12 cellular contexts compared by ENCODE assay signal in the genomic region with DNA sequence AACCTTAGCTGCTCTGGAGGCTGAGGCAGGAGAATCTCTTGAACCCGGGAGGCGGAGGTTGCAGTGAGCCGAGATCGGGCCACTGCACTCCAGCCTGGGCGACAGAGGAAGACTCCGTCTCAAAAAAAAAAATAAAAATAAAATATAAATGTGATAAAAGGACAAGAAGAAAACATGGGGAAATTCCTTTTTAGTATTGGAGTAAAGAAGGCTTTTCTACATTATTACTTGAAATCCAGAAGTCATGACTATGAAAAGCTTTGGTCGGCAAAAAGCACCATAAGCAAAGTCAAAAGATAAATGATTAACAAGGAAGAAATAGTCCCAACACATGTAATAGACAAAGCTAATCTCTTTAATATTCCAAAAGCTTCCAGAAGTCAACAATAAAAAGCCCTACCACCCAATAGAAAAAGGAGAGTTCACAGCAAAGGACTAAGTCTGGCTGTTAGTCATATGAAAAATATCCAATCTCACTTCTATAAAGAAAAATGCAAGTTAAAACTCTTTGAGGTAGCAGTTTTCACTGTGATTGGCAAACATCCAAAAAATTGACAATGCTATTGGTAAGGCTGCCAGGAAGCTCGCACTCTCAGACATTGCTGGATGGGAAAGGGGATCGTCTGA. TPM values are rescaled to one million over a fixed set of nuclear protein-coding genes. Genes with fewer than 3 reads are reported as not detected.
DNase-seq lines count a peak whose midpoint lies in the region; ATAC-seq and TF ChIP-seq lines count a peak whose summit lies in the region.
"Had no signal": no experiment of that assay in that cellular context is flagged by ENCODE, and none has a peak within 500 bp of the region (broad histone marks: within the 10 kb centered on the region; RNA-seq: fewer than 3 reads in every experiment).

No MANE protein-coding gene starts in this region.

- WGBS in stomach, 5 donors, result 51 to 63% (median 56%) methylated on average over 9 of the region's 9 CpGs

- no peak for TF ChIP-seq EP300 in stomach (IDR thresholded peaks at IDR 0.05)

- H3K27me3 Mint-ChIP-seq in activated CD4-positive, alpha-beta T cell treated with anti-CD3 and anti-CD28 coated beads, Interleukin-2, amount 10 ng/mL, durations not matched to agents 7 days and 5 days, result peaks cover 2% of the 10 kb centered on the region

- DNase-seq in activated CD4-positive, alpha-beta T cell treated with anti-CD3 and anti-CD28 coated beads, Interleukin-2, amount 10 ng/mL, durations not matched to agents 7 days and 5 days, result no peak
- DNase-seq in activated CD4-positive, alpha-beta T cell treated with anti-CD3 and anti-CD28 coated beads for 4 hours, result no peak
- DNase-seq in NCI-H345 treated with DMSO at 0.1 percent for 48 hours (lab: John Stamatoyannopoulos, UW; ENCODE audit: unreplicated experiment) (peak; percentile 73), dermis microvascular lymphatic vessel endothelial cell (ENCODE audit: low read depth in 2 of 2) (peak; percentile 55 to 80), renal cortical epithelial cell (ENCODE audit: low read depth) (peak; percentile 56), stomach (no peak), upper lobe of right lung (no peak)
- DNase-seq: NCI-H1694, T1000 had no signal

- ATAC-seq in upper lobe of right lung, result no peak
- no peak for ATAC-seq in HG03521 (IDR thresholded peaks at IDR 0.05; ENCODE audit: unreplicated experiment)
- ATAC-seq: mucosa of descending colon had no signal

- peak overlapping the region in 1 of 4 donors; percentile 73 for H3K4me3 ChIP-seq in stomach
- H3K4me3 ChIP-seq in upper lobe of right lung, result no peak overlapping the region

- H3K4me1 ChIP-seq in stomach, result peaks cover 5 to 38% (median 30%) of the 10 kb centered on the region in 4 donors
- peaks cover 22% of the 10 kb centered on the region for H3K4me1 ChIP-seq in upper lobe of right lung

- peak overlapping the region; percentile 86 for H3K4me3 Mint-ChIP-seq in activated CD4-positive, alpha-beta T cell treated with anti-CD3 and anti-CD28 coated beads, Interleukin-2, amount 10 ng/mL, durations not matched to agents 7 days and 5 days

- POLR2A ChIA-PET in activated CD4-positive, alpha-beta T cell treated with anti-CD3 and anti-CD28 coated beads, Interleukin-2, amount 10 ng/mL, durations not matched to agents 7 days and 5 days (lab: Charles Lee), result interaction anchor here (2.8 kb wide), 1 partner anchor 9 kb away, joined by 12 read pairs; a partner anchor contains a TSS

- TF ChIP-seq POLR2A in stomach (IDR thresholded peaks at IDR 0.05), result no peak

- H3K27me3 ChIP-seq in stomach (no peaks in the 10 kb centered on the region), upper lobe of right lung (no peaks in the 10 kb centered on the region)
- H3K27me3 ChIP-seq: BLaER1 had no signal

- H3K9me3 Mint-ChIP-seq in activated CD4-positive, alpha-beta T cell treated with anti-CD3 and anti-CD28 coated beads, Interleukin-2, amount 10 ng/mL, durations not matched to agents 7 days and 5 days, result no peaks in the 10 kb centered on the region

- intact Hi-C loops in stomach (cut with DNase I; ENCODE audit: low total_unique reads) (no loop called here), upper lobe of right lung (cut with DNase I) (no loop called here)

- no peak for TF ChIP-seq CTCF in stomach (IDR thresholded peaks at IDR 0.05)
- TF ChIP-seq CTCF in upper lobe of right lung (IDR thresholded peaks at IDR 0.05), result no peak

- H3K4me1 Mint-ChIP-seq in activated CD4-positive, alpha-beta T cell treated with anti-CD3 and anti-CD28 coated beads, Interleukin-2, amount 10 ng/mL, durations not matched to agents 7 days and 5 days, result peaks cover 20% of the 10 kb centered on the region

- H3K27ac Mint-ChIP-seq in activated CD4-positive, alpha-beta T cell treated with anti-CD3 and anti-CD28 coated beads, Interleukin-2, amount 10 ng/mL, durations not matched to agents 7 days and 5 days, result peak overlapping the region; percentile 95

- CTCF ChIA-PET in activated CD4-positive, alpha-beta T cell treated with anti-CD3 and anti-CD28 coated beads, Interleukin-2, amount 10 ng/mL, durations not matched to agents 7 days and 5 days (lab: Charles Lee), result interaction anchor here (0.7 to 2.1 kb wide), 4 partner anchors 10 to 55 kb away, joined by 3 to 8 read pairs (median 4); a partner anchor contains a TSS

- H3K9me3 ChIP-seq in stomach (no peaks in the 10 kb centered on the region), upper lobe of right lung (no peaks in the 10 kb centered on the region)
- H3K9me3 ChIP-seq: BLaER1, mucosa of descending colon had no signal

- H3K27ac ChIP-seq in stomach, result peak overlapping the region in 2 of 5 donors; percentile 14 to 97
- H3K27ac ChIP-seq in upper lobe of right lung, result no peak overlapping the region

- H3K36me3 ChIP-seq in stomach, result peaks cover 6 to 15% (median 8%) of the 10 kb centered on the region in 4 donors
- H3K36me3 ChIP-seq in upper lobe of right lung, result no peaks in the 10 kb centered on the region

- peaks cover 9% of the 10 kb centered on the region for H3K36me3 Mint-ChIP-seq in activated CD4-positive, alpha-beta T cell treated with anti-CD3 and anti-CD28 coated beads, Interleukin-2, amount 10 ng/mL, durations not matched to agents 7 days and 5 days (ENCODE audit: low read depth)

RNA-seq across cellular contexts. Expression of a gene that starts 1.5 kb away (rescaled TPM):
- 10 to 100 TPM; 52.7 to 53.3 TPM for total RNA-seq in activated CD4-positive, alpha-beta T cell treated with anti-CD3 and anti-CD28 coated beads, Interleukin-2, amount 10 ng/mL, durations not matched to agents 7 days and 5 days
- total RNA-seq in dermis microvascular lymphatic vessel endothelial cell (78.4 and 113 TPM in 2 replicates), renal cortical epithelial cell (116 and 133 TPM in 2 replicates), stomach (100 to 1,000 TPM in 1 of 5 donors, 10 to 100 TPM in 3, 1 to 10 TPM in 1; 8.2 to 103 (median 72.4) TPM), upper lobe of right lung (77.8 TPM)
- polyA plus RNA-seq in stomach, result 10 to 100 TPM; 18.0 to 31.0 (median 30.1) TPM

RNA-seq across cellular contexts. Expression of a gene that starts 10.4 kb away (rescaled TPM):
- 10 to 100 TPM; 55.4 to 55.7 TPM for total RNA-seq in activated CD4-positive, alpha-beta T cell treated with anti-CD3 and anti-CD28 coated beads, Interleukin-2, amount 10 ng/mL, durations not matched to agents 7 days and 5 days
- total RNA-seq in dermis microvascular lymphatic vessel endothelial cell, result 102 and 148 TPM in 2 replicates
- total RNA-seq in renal cortical epithelial cell, result 189 and 200 TPM in 2 replicates
- 100 to 1,000 TPM in 2 of 5 donors, 10 to 100 TPM in 3; 37.9 to 181 (median 64.0) TPM for total RNA-seq in stomach
- polyA plus RNA-seq in stomach, result 10 to 100 TPM; 13.2 to 60.3 (median 46.5) TPM
- 73.9 TPM for total RNA-seq in upper lobe of right lung

Comparison
In these comparisons a context has a peak if more than half of its experiments do, and no peak if none do; other contexts are left out.
1. DNase-seq: peak in NCI-H345 treated with DMSO at 0.1 percent for 48 hours (single experiment), dermis microvascular lymphatic vessel endothelial cell (2 of 2) and renal cortical epithelial cell (single experiment); none in activated CD4-positive, alpha-beta T cell treated with anti-CD3 and anti-CD28 coated beads, Interleukin-2, amount 10 ng/mL, durations not matched to agents 7 days and 5 days (single experiment), activated CD4-positive, alpha-beta T cell treated with anti-CD3 and anti-CD28 coated beads for 4 hours (0 of 2), stomach (single experiment) and upper lobe of right lung (single experiment).